In the genomic region with DNA sequence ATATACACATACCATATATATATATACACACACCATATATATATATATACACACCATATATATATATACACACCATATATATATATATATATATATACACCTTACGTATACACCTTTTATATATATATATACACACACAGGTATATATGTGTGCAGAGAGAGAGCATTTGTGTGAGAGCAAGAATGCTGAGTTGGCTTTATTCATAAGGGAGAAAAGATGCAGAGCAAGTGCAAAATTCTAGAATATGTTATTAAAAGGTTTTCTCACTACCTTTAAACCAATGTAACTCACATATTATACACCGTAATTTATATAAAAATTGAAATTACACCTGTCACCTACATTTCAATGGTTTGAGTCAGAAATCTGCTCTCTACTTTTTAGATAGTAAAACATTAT, we compare ENCODE assay signal across 1 cellular context.
TF ChIP-seq lines count a peak whose summit lies in the region.

No MANE protein-coding gene starts in this region.

TF ChIP-seq in K562, 482 proteins besides CTCF, POLR2A, EP300 and RAD21 (continued from another document):
- TF ChIP-seq, protein P1, sequence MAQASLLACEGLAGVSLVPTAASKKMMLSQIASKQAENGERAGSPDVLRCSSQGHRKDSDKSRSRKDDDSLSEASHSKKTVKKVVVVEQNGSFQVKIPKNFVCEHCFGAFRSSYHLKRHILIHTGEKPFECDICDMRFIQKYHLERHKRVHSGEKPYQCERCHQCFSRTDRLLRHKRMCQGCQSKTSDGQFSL (CRISPR knock-in tag; IDR thresholded peaks at IDR 0.05), result no peak
- TF ChIP-seq, protein P1 (tag; IDR thresholded peaks at IDR 0.05), result no peak
- TF ChIP-seq, protein P2, sequence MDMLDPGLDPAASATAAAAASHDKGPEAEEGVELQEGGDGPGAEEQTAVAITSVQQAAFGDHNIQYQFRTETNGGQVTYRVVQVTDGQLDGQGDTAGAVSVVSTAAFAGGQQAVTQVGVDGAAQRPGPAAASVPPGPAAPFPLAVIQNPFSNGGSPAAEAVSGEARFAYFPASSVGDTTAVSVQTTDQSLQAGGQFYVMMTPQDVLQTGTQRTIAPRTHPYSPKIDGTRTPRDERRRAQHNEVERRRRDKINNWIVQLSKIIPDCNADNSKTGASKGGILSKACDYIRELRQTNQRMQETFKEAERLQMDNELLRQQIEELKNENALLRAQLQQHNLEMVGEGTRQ (CRISPR knock-in tag; IDR thresholded peaks at IDR 0.05), result no peak
